ENCODE assay signal across 13 cellular contexts in the genomic region with DNA sequence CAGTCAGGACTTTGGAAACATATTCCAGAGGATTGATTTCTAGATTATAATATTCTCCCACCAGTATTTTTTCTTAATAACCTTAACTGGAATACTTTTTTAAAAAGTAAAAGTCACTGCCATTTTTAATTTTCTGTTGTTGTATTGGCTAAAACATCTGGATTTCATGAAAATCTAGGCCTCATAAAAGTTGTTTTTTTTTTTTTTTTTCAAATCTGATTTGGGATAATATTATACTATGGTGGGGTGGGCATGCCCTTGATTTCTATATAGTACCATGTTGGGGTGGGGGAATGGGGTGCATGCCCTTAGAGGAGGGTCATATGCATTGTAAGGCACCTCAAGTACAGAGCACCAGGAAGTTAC. TPM values are rescaled to one million over a fixed set of nuclear protein-coding genes. Genes with fewer than 3 reads are reported as not detected.
DNase-seq lines count a peak whose midpoint lies in the region; ATAC-seq and TF ChIP-seq lines count a peak whose summit lies in the region.
"Had no signal": no experiment of that assay in that cellular context is flagged by ENCODE, and none has a peak within 500 bp of the region (broad histone marks: within the 10 kb centered on the region; RNA-seq: fewer than 3 reads in every experiment).

No MANE protein-coding gene starts in this region.

- peaks cover 8% of the 10 kb centered on the region for H3K36me3 Mint-ChIP-seq in nephron progenitor cell (ENCODE audit: low read depth)

- H3K4me3 Mint-ChIP-seq in nephron progenitor cell, result peak overlapping the region; percentile 26
- H3K4me3 Mint-ChIP-seq: activated CD8-positive, alpha-beta T cell treated with anti-CD3 and anti-CD28 coated beads for 36 hours; T-helper 2 cell treated with Interferon-gamma antibody and Interleukin-4, amounts not matched to agents 5 μg/mL and 100 μg/mL, for 36 hours had no signal

- CTCF ChIA-PET in SK-N-SH (lab: Yijun Ruan, JAX), result interaction anchor here (1.0 to 13.6 kb wide), 2 partner anchors 15 to 39 kb away, joined by 3 to 315 read pairs; no protein-coding TSS in a partner anchor

- no peaks in the 10 kb centered on the region for H3K27me3 ChIP-seq in SK-N-SH (ENCODE audit: insufficient read depth)
- no peaks in the 10 kb centered on the region for H3K27me3 ChIP-seq in duodenal mucosa (ENCODE audit: control insufficient read depth in 1 of 2, insufficient read depth in 2 of 2, low read length in 2 of 2)
- no peaks in the 10 kb centered on the region for H3K27me3 ChIP-seq in upper lobe of left lung

- peaks cover 100% of the 10 kb centered on the region for H3K79me2 ChIP-seq in SK-N-SH (ENCODE audit: insufficient read depth)

- H3K4me1 ChIP-seq in SK-N-SH (ENCODE audit: control insufficient read depth in 1 of 2, insufficient read depth in 2 of 2, low read depth in 1 of 2, low read length in 1 of 2) (peaks cover 55 to 70% of the 10 kb centered on the region in 2 experiments), duodenal mucosa (ENCODE audit: control insufficient read depth in 1 of 2, insufficient read depth in 2 of 2, low read length in 2 of 2) (peaks cover 60 to 62% of the 10 kb centered on the region in 2 donors), upper lobe of left lung (peaks cover 48 to 80% (median 61%) of the 10 kb centered on the region in 4 donors)

- no peaks in the 10 kb centered on the region for H3K9me2 ChIP-seq in SK-N-SH

- H3K36me3 ChIP-seq in SK-N-SH (replicated peaks in 1 of 2; ENCODE audit: control insufficient read depth in 1 of 2, insufficient read depth in 2 of 2, low read length in 1 of 2) (peaks cover 59 to 81% of the 10 kb centered on the region in 2 experiments), duodenal mucosa (ENCODE audit: control insufficient read depth in 1 of 2, insufficient read depth in 2 of 2, low read length in 2 of 2) (peaks cover 0 to 4% of the 10 kb centered on the region in 2 donors), upper lobe of left lung (no peaks in the 10 kb centered on the region)

- H3F3A ChIP-seq in SK-N-SH (replicated peaks; ENCODE audit: insufficient read depth), result peaks cover 92% of the 10 kb centered on the region

- no peak overlapping the region for H3K27ac Mint-ChIP-seq in nephron progenitor cell
- H3K27ac Mint-ChIP-seq: activated CD8-positive, alpha-beta T cell treated with anti-CD3 and anti-CD28 coated beads for 36 hours; T-helper 2 cell treated with Interferon-gamma antibody and Interleukin-4, amounts not matched to agents 5 μg/mL and 100 μg/mL, for 36 hours had no signal

- H3K9me3 Mint-ChIP-seq in nephron progenitor cell, result no peaks in the 10 kb centered on the region
- H3K9me3 Mint-ChIP-seq: activated CD8-positive, alpha-beta T cell treated with anti-CD3 and anti-CD28 coated beads for 36 hours; T-helper 2 cell treated with Interferon-gamma antibody and Interleukin-4, amounts not matched to agents 5 μg/mL and 100 μg/mL, for 36 hours had no signal

- H2AFZ ChIP-seq in SK-N-SH (ENCODE audit: low read depth), result no peak overlapping the region

- TF ChIP-seq EP300 in SK-N-SH (IDR thresholded peaks at IDR 0.05; ENCODE audit: borderline replicate concordance in 1 of 2, low read depth in 1 of 2, low read length in 1 of 2), result no peak
- no peak for TF ChIP-seq EP300 in upper lobe of left lung (IDR thresholded peaks at IDR 0.05)

- peaks cover 97% of the 10 kb centered on the region for H4K20me1 ChIP-seq in SK-N-SH (ENCODE audit: insufficient read depth)

- H3K4me2 ChIP-seq in SK-N-SH, result peak overlapping the region; percentile 95

- H3K4me3 ChIP-seq in SK-N-SH (ENCODE audit: low read depth in 2 of 2, low read length in 1 of 2) (no peak overlapping the region), duodenal mucosa (ENCODE audit: low read depth in 1 of 2, low read length in 2 of 2) (peak overlapping the region in 1 of 2 donors; percentile 0), upper lobe of left lung (no peak overlapping the region)

- H3K4me1 Mint-ChIP-seq in nephron progenitor cell, result peaks cover 83% of the 10 kb centered on the region

- H3K9ac ChIP-seq in SK-N-SH (peak overlapping the region; percentile 99; the same call in 1 of the 2 replicates), duodenal mucosa (ENCODE audit: low read depth in 1 of 2, low read length in 2 of 2) (no peak overlapping the region)

- H3K9me3 ChIP-seq in SK-N-SH (no peaks in the 10 kb centered on the region), duodenal mucosa (ENCODE audit: control insufficient read depth in 1 of 2, low read length in 2 of 2) (no peaks in the 10 kb centered on the region), upper lobe of left lung (no peaks in the 10 kb centered on the region)

- H3K27me3 Mint-ChIP-seq in nephron progenitor cell (ENCODE audit: low read depth, poor library complexity), result no peaks in the 10 kb centered on the region

- H3K27ac ChIP-seq in SK-N-SH (ENCODE audit: low read depth in 2 of 2, low read length in 1 of 2), result peak overlapping the region; percentile 91 to 93
- H3K27ac ChIP-seq in duodenal mucosa (ENCODE audit: low read depth, low read length), result peak overlapping the region; percentile 85
- peak overlapping the region; percentile 86 to 95 (median 90) for H3K27ac ChIP-seq in upper lobe of left lung
- no peak overlapping the region for H3K27ac ChIP-seq in caudate nucleus (ENCODE audit: low read depth, low read length)

- TF ChIP-seq POLR2A in upper lobe of left lung (IDR thresholded peaks at IDR 0.05), result no peak

- POLR2A ChIA-PET in SK-N-SH (lab: Yijun Ruan, JAX), result no interaction called here

- DNase-seq in SK-N-SH (no peak), nephron progenitor cell (no peak), upper lobe of left lung (no peak), anterior cingulate cortex (lab: John Stamatoyannopoulos, UW) (no peak), caudate nucleus (lab: John Stamatoyannopoulos, UW) (no peak), NCI-H1417 treated with DMSO at 0.1 percent for 48 hours (lab: John Stamatoyannopoulos, UW) (no peak)
- DNase-seq: activated CD8-positive, alpha-beta T cell treated with anti-CD3 and anti-CD28 coated beads for 36 hours; activated gamma-delta T cell; nucleus accumbens; stimulated activated naive CD4-positive, alpha-beta T cell had no signal

- TF ChIP-seq RAD21 in SK-N-SH (IDR thresholded peaks at IDR 0.05; ENCODE audit: low read length), result no peak

- ATAC-seq in SK-N-SH treated with all-trans-retinoic acid at 6 μM for 48 hours (no peak), upper lobe of left lung (ENCODE audit: low FRiP score in 2 of 2) (no peak)
- ATAC-seq: activated CD8-positive, alpha-beta T cell treated with anti-CD3 and anti-CD28 coated beads for 36 hours had no signal

- TF ChIP-seq CTCF in SK-N-SH (IDR thresholded peaks at IDR 0.05) (no peak), nephron progenitor cell (IDR thresholded peaks at IDR 0.05) (no peak), upper lobe of left lung (IDR thresholded peaks at IDR 0.05) (no peak)

TF ChIP-seq in SK-N-SH, 30 proteins besides CTCF, POLR2A, EP300 and RAD21 (continues in another document):
- TF ChIP-seq RCOR1 (IDR thresholded peaks at IDR 0.05; ENCODE audit: low read length) (no peak), SIN3A (IDR thresholded peaks at IDR 0.05; ENCODE audit: borderline replicate concordance, low read depth, low read length) (no peak), ELF1 (IDR thresholded peaks at IDR 0.05) (no peak)
- TF ChIP-seq, protein P1, sequence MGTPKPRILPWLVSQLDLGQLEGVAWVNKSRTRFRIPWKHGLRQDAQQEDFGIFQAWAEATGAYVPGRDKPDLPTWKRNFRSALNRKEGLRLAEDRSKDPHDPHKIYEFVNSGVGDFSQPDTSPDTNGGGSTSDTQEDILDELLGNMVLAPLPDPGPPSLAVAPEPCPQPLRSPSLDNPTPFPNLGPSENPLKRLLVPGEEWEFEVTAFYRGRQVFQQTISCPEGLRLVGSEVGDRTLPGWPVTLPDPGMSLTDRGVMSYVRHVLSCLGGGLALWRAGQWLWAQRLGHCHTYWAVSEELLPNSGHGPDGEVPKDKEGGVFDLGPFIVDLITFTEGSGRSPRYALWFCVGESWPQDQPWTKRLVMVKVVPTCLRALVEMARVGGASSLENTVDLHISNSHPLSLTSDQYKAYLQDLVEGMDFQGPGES (IDR thresholded peaks at IDR 0.05; ENCODE audit: low read depth, low read length), result no peak
- TF ChIP-seq, protein P2, sequence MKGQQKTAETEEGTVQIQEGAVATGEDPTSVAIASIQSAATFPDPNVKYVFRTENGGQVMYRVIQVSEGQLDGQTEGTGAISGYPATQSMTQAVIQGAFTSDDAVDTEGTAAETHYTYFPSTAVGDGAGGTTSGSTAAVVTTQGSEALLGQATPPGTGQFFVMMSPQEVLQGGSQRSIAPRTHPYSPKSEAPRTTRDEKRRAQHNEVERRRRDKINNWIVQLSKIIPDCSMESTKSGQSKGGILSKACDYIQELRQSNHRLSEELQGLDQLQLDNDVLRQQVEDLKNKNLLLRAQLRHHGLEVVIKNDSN (IDR thresholded peaks at IDR 0.05; ENCODE audit: borderline replicate concordance, low read depth), result no peak

TF ChIP-seq in SK-N-SH treated with all-trans-retinoic acid at 6 μM for 48 hours, 23 proteins besides CTCF, POLR2A, EP300 and RAD21:
- TF ChIP-seq ZFP30 (CRISPR knock-in tag; IDR thresholded peaks at IDR 0.05), result no peak
- no peak for TF ChIP-seq OSR1 (CRISPR knock-in tag; IDR thresholded peaks at IDR 0.05)
- TF ChIP-seq, protein P3, sequence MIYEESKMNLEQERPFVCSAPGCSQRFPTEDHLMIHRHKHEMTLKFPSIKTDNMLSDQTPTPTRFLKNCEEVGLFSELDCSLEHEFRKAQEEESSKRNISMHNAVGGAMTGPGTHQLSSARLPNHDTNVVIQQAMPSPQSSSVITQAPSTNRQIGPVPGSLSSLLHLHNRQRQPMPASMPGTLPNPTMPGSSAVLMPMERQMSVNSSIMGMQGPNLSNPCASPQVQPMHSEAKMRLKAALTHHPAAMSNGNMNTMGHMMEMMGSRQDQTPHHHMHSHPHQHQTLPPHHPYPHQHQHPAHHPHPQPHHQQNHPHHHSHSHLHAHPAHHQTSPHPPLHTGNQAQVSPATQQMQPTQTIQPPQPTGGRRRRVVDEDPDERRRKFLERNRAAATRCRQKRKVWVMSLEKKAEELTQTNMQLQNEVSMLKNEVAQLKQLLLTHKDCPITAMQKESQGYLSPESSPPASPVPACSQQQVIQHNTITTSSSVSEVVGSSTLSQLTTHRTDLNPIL (CRISPR knock-in tag; IDR thresholded peaks at IDR 0.05; ENCODE audit: low read depth), result no peak
TF ChIP-seq in SK-N-SH treated with all-trans-retinoic acid at 6 μM for 48 hours: peak in this region for 0.

RNA-seq across cellular contexts. Expression of a gene that starts 9.1 kb away (rescaled TPM):
- 1,371 and 1,764 TPM in 2 replicates for polyA plus RNA-seq in SK-N-SH (2012; rRNA removed)
- 1,590 and 2,049 TPM in 2 replicates for polyA plus RNA-seq in SK-N-SH (2012; cell fraction: cytosol; rRNA removed)
- 2,523 and 2,991 TPM in 2 replicates for polyA plus RNA-seq in SK-N-SH (2012; cell fraction: nucleus; rRNA removed)
- 100 to 1,000 TPM; 144 to 343 (median 254) TPM for total RNA-seq in upper lobe of left lung
